1 cellular context compared by ENCODE assay signal in the genomic region with DNA sequence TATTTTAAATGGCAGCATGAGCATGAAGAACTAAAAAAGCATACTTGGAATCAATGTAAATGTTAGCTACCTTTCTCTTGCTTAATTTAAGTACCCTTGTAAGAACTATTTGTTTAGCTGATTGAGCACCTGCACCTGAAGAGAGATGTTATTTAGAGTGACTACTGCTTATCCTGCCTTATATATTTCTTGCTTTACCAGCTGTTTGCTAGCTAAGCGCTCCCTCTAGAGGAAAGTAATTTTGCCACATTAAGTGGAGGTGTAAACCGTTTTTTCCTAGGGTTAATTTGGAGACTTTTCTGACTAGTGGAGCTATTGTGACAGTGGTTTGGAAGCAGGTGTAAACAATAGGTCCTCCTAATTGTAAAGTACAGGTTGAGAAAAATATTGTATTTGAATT.
TF ChIP-seq lines count a peak whose summit lies in the region.

No MANE protein-coding gene starts in this region.

TF ChIP-seq in K562, 482 proteins besides CTCF, POLR2A, EP300 and RAD21:
- TF ChIP-seq NBN (IDR thresholded peaks at IDR 0.05; ENCODE audit: low read depth) = no peak
- TF ChIP-seq RBM25 (IDR thresholded peaks at IDR 0.05; ENCODE audit: low read depth, low read length, severe bottlenecking) = peak; percentile 65
